Comparison of ENCODE assay signal across 12 cellular contexts in the genomic region with DNA sequence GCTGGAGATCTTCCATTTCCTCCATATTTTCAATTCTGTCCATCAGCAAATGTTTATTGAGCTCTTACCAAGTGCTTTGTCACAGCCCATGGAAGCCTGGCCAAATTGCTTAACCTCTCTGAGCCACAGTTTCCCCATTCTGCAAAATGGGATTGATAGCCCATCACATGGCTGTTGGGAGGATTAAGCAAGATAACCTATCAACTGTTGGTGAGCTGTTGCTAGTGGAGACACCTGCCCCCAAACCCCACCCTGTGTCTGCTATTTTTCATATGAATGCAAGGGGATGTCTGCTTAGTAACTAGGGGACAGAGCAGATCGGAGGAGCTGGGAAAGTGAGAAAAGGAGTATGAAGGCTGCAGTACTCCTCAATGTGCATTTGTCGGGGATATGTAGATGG. TPM values are rescaled to one million over a fixed set of nuclear protein-coding genes. Genes with fewer than 3 reads are reported as not detected.
A peak's percentile ranks its signal among the peaks of the same experiment; 100 is the strongest.
DNase-seq lines count a peak whose midpoint lies in the region; ATAC-seq and TF ChIP-seq lines count a peak whose summit lies in the region.
"Had no signal": no experiment of that assay in that cellular context is flagged by ENCODE, and none has a peak within 500 bp of the region (broad histone marks: within the 10 kb centered on the region; RNA-seq: fewer than 3 reads in every experiment).

No MANE protein-coding gene starts in this region.

- no peaks in the 10 kb centered on the region for H3K27me3 ChIP-seq in CD4-positive, alpha-beta memory T cell (ENCODE audit: insufficient read depth, low read length)
- H3K27me3 ChIP-seq in KMS-11 (ENCODE audit: insufficient read depth, low read depth): no peaks in the 10 kb centered on the region
- H3K27me3 ChIP-seq in naive thymus-derived CD4-positive, alpha-beta T cell (ENCODE audit: control insufficient read depth in 2 of 2, insufficient read depth in 2 of 2, low read length in 2 of 2): no peaks in the 10 kb centered on the region
- H3K27me3 ChIP-seq: brain microvascular endothelial cell had no signal

- DNase-seq in CD4-positive, alpha-beta memory T cell: no peak
- no peak for DNase-seq in activated CD4-positive, alpha-beta memory T cell treated with anti-CD3 and anti-CD28 coated beads for 36 hours
- DNase-seq in naive thymus-derived CD4-positive, alpha-beta T cell: no peak
- no peak for DNase-seq in SHP77 treated with DMSO at 0.1 percent for 48 hours (lab: John Stamatoyannopoulos, UW)
- DNase-seq in GDM1 (lab: John Stamatoyannopoulos, UW): no peak
- no peak for DNase-seq in SK-N-DZ (ENCODE audit: low spot score)
- DNase-seq: brain microvascular endothelial cell, NCI-H1694 treated with DMSO at 0.1 percent for 48 hours had no signal

- no peak overlapping the region for H3K4me3 ChIP-seq in CD4-positive, alpha-beta memory T cell (ENCODE audit: low read length in 2 of 2)
- H3K4me3 ChIP-seq in KMS-11 (IDR thresholded peaks at IDR 0.05; ENCODE audit: insufficient read depth, low read depth, low read length): no peak overlapping the region
- H3K4me3 ChIP-seq in naive thymus-derived CD4-positive, alpha-beta T cell (ENCODE audit: low read length): peak overlapping the region; percentile 33
- H3K4me3 ChIP-seq: lung, prostate gland had no signal

- ATAC-seq in naive thymus-derived CD4-positive, alpha-beta T cell: no peak
- ATAC-seq in GM21367 (IDR thresholded peaks at IDR 0.05; ENCODE audit: unreplicated experiment): no peak

- peak overlapping the region; percentile 38 for H3K27ac ChIP-seq in CD4-positive, alpha-beta memory T cell (ENCODE audit: low read depth, low read length)
- H3K27ac ChIP-seq in KMS-11: peak overlapping the region; percentile 88
- peak overlapping the region; percentile 53 for H3K27ac ChIP-seq in naive thymus-derived CD4-positive, alpha-beta T cell (ENCODE audit: low read depth, low read length)
- H3K27ac ChIP-seq: brain microvascular endothelial cell, prostate gland had no signal

- no peaks in the 10 kb centered on the region for H4K20me1 ChIP-seq in KMS-11 (ENCODE audit: insufficient read depth)

- H3K4me3 Mint-ChIP-seq in CD4-positive, alpha-beta memory T cell: peak overlapping the region; percentile 50 to 85 (median 79)
- peak overlapping the region; percentile 48 for H3K4me3 Mint-ChIP-seq in activated CD4-positive, alpha-beta memory T cell treated with anti-CD3 and anti-CD28 coated beads for 36 hours
- peak overlapping the region; percentile 71 to 85 (median 78) for H3K4me3 Mint-ChIP-seq in naive thymus-derived CD4-positive, alpha-beta T cell

- H2AFZ ChIP-seq in KMS-11 (ENCODE audit: low read depth): peak overlapping the region; percentile 82

- POLR2A ChIA-PET in CD4-positive, alpha-beta memory T cell (lab: Charles Lee; ENCODE audit: partially characterized antibody): interaction anchor here (0.9 to 11.1 kb wide), 7 partner anchors 9 to 91 kb away, joined by 3 to 157 read pairs (median 12); no protein-coding TSS in a partner anchor
- POLR2A ChIA-PET in activated CD4-positive, alpha-beta memory T cell treated with anti-CD3 and anti-CD28 coated beads for 36 hours (lab: Charles Lee): interaction anchor here (1.1 to 1.9 kb wide), 7 partner anchors 11 to 49 kb away, joined by 3 to 8 read pairs (median 4); no protein-coding TSS in a partner anchor
- POLR2A ChIA-PET in naive thymus-derived CD4-positive, alpha-beta T cell (lab: Charles Lee): interaction anchor here (0.5 to 20.4 kb wide), 9 partner anchors 8 to 62 kb away, joined by 3 to 547 read pairs (median 4); no protein-coding TSS in a partner anchor

- peak overlapping the region; percentile 56 for H3K9ac ChIP-seq in KMS-11

- H3K4me1 ChIP-seq in CD4-positive, alpha-beta memory T cell (ENCODE audit: insufficient read depth, low read length): peaks cover 68% of the 10 kb centered on the region
- H3K4me1 ChIP-seq in KMS-11 (ENCODE audit: low read depth, poor library complexity, severe bottlenecking): peaks cover 56% of the 10 kb centered on the region
- peaks cover 20 to 59% of the 10 kb centered on the region in 2 donors for H3K4me1 ChIP-seq in naive thymus-derived CD4-positive, alpha-beta T cell (ENCODE audit: control insufficient read depth in 2 of 2, insufficient read depth in 2 of 2, low read length in 2 of 2)

- H3K9me3 Mint-ChIP-seq in CD4-positive, alpha-beta memory T cell: no peaks in the 10 kb centered on the region
- H3K9me3 Mint-ChIP-seq in activated CD4-positive, alpha-beta memory T cell treated with anti-CD3 and anti-CD28 coated beads for 36 hours: no peaks in the 10 kb centered on the region
- H3K9me3 Mint-ChIP-seq in naive thymus-derived CD4-positive, alpha-beta T cell: no peaks in the 10 kb centered on the region

- no peaks in the 10 kb centered on the region for H3K27me3 Mint-ChIP-seq in CD4-positive, alpha-beta memory T cell
- H3K27me3 Mint-ChIP-seq in activated CD4-positive, alpha-beta memory T cell treated with anti-CD3 and anti-CD28 coated beads for 36 hours: no peaks in the 10 kb centered on the region
- no peaks in the 10 kb centered on the region for H3K27me3 Mint-ChIP-seq in naive thymus-derived CD4-positive, alpha-beta T cell

- peak overlapping the region; percentile 72 for H3K4me2 ChIP-seq in KMS-11

- H3K4me1 Mint-ChIP-seq in CD4-positive, alpha-beta memory T cell: peaks cover 56 to 84% (median 68%) of the 10 kb centered on the region in 4 donors
- H3K4me1 Mint-ChIP-seq in activated CD4-positive, alpha-beta memory T cell treated with anti-CD3 and anti-CD28 coated beads for 36 hours (ENCODE audit: low read depth): peaks cover 60% of the 10 kb centered on the region
- peaks cover 54 to 78% (median 73%) of the 10 kb centered on the region in 7 donors for H3K4me1 Mint-ChIP-seq in naive thymus-derived CD4-positive, alpha-beta T cell

- intact Hi-C loops in CD4-positive, alpha-beta memory T cell (cut with micrococcal nuclease): loop anchor here (1.0 kb wide), 2 partner anchors 11 to 46 kb away; no protein-coding TSS in a partner anchor
- intact Hi-C loops in activated CD4-positive, alpha-beta memory T cell treated with anti-CD3 and anti-CD28 coated beads for 36 hours (cut with micrococcal nuclease): loop anchor here (1.0 to 5.0 kb wide), 2 partner anchors 11 to 120 kb away; a partner anchor contains a TSS
- intact Hi-C loops in naive thymus-derived CD4-positive, alpha-beta T cell (cut with micrococcal nuclease): loop anchor here (1.0 to 5.0 kb wide), 3 partner anchors 10 to 820 kb away; a partner anchor contains a TSS

- H3K9me3 ChIP-seq in CD4-positive, alpha-beta memory T cell (ENCODE audit: control insufficient read depth in 1 of 2, low read length in 2 of 2): no peaks in the 10 kb centered on the region
- no peaks in the 10 kb centered on the region for H3K9me3 ChIP-seq in naive thymus-derived CD4-positive, alpha-beta T cell (ENCODE audit: control insufficient read depth in 2 of 3, low read length in 3 of 3)
- H3K9me3 ChIP-seq: prostate gland had no signal

- peaks cover 9% of the 10 kb centered on the region; the same call in 1 of the 2 replicates for H3K79me2 ChIP-seq in KMS-11 (ENCODE audit: insufficient read depth, low read depth)

- H3K36me3 ChIP-seq in CD4-positive, alpha-beta memory T cell (ENCODE audit: insufficient read depth, low read length): no peaks in the 10 kb centered on the region
- H3K36me3 ChIP-seq in KMS-11 (ENCODE audit: insufficient read depth): no peaks in the 10 kb centered on the region
- H3K36me3 ChIP-seq in naive thymus-derived CD4-positive, alpha-beta T cell (ENCODE audit: control insufficient read depth in 2 of 3, insufficient read depth in 3 of 3, low read length in 3 of 3): peaks cover 0 to 7% (median 0%) of the 10 kb centered on the region in 3 experiments
- H3K36me3 ChIP-seq: brain microvascular endothelial cell, prostate gland had no signal

- peak overlapping the region; percentile 59 to 93 (median 90) for H3K27ac Mint-ChIP-seq in CD4-positive, alpha-beta memory T cell
- H3K27ac Mint-ChIP-seq in activated CD4-positive, alpha-beta memory T cell treated with anti-CD3 and anti-CD28 coated beads for 36 hours: peak overlapping the region; percentile 79
- H3K27ac Mint-ChIP-seq in naive thymus-derived CD4-positive, alpha-beta T cell: peak overlapping the region; percentile 79 to 95 (median 91)

- TF ChIP-seq CTCF in KMS-11 (conservative IDR thresholded peaks at IDR 0.05; ENCODE audit: low read depth, low read length): no peak

- H3K36me3 Mint-ChIP-seq in CD4-positive, alpha-beta memory T cell: peaks cover 0 to 14% of the 10 kb centered on the region in 2 donors
- peaks cover 5% of the 10 kb centered on the region for H3K36me3 Mint-ChIP-seq in activated CD4-positive, alpha-beta memory T cell treated with anti-CD3 and anti-CD28 coated beads for 36 hours
- H3K36me3 Mint-ChIP-seq in naive thymus-derived CD4-positive, alpha-beta T cell: peaks cover 0 to 9% (median 0%) of the 10 kb centered on the region in 5 donors

- CTCF ChIA-PET in CD4-positive, alpha-beta memory T cell (lab: Charles Lee; ENCODE audit: partially characterized antibody): interaction anchor here (0.8 to 19.5 kb wide), 9 partner anchors 8 to 90 kb away, joined by 3 to 494 read pairs (median 10); no protein-coding TSS in a partner anchor
- CTCF ChIA-PET in activated CD4-positive, alpha-beta memory T cell treated with anti-CD3 and anti-CD28 coated beads for 36 hours (lab: Charles Lee): interaction anchor here (0.5 to 16.0 kb wide), 7 partner anchors 12 to 91 kb away, joined by 3 to 460 read pairs (median 17); no protein-coding TSS in a partner anchor
- CTCF ChIA-PET in naive thymus-derived CD4-positive, alpha-beta T cell (lab: Charles Lee): interaction anchor here (0.8 to 13.8 kb wide), 11 partner anchors 8 to 163 kb away, joined by 3 to 197 read pairs (median 10); no protein-coding TSS in a partner anchor

RNA-seq across cellular contexts. Expression of a gene that starts 38.3 kb away (rescaled TPM):
- under 1 TPM in 1 of 2 experiments, not detected in 1; 0.03 TPM for total RNA-seq in CD4-positive, alpha-beta memory T cell
- polyA plus RNA-seq in CD4-positive, alpha-beta memory T cell: not detected
- total RNA-seq in activated CD4-positive, alpha-beta memory T cell treated with anti-CD3 and anti-CD28 coated beads for 36 hours: not detected
- 1 to 10 TPM in 1 of 5 experiments, under 1 TPM in 3, not detected in 1; 0.02 to 3.4 (median 0.39) TPM for total RNA-seq in naive thymus-derived CD4-positive, alpha-beta T cell
- not detected for polyA plus RNA-seq in naive thymus-derived CD4-positive, alpha-beta T cell
- not detected in 2 replicates for polyA plus RNA-seq in SK-N-DZ (2014; cell fraction: cytosol; rRNA removed)
- 0.01 TPM in 1 of 2 replicates, not detected in the other for polyA plus RNA-seq in SK-N-DZ (2014; cell fraction: nucleus; rRNA removed)

Comparison
In these comparisons a context has a peak if more than half of its experiments do, and no peak if none do; other contexts are left out.
1. H3K27ac ChIP-seq: peak in every context shown above with its lines; median percentile 88 in KMS-11; 53 in naive thymus-derived CD4-positive, alpha-beta T cell; 38 in CD4-positive, alpha-beta memory T cell.